ENCODE assay signal across 8 cellular contexts in the genomic region with DNA sequence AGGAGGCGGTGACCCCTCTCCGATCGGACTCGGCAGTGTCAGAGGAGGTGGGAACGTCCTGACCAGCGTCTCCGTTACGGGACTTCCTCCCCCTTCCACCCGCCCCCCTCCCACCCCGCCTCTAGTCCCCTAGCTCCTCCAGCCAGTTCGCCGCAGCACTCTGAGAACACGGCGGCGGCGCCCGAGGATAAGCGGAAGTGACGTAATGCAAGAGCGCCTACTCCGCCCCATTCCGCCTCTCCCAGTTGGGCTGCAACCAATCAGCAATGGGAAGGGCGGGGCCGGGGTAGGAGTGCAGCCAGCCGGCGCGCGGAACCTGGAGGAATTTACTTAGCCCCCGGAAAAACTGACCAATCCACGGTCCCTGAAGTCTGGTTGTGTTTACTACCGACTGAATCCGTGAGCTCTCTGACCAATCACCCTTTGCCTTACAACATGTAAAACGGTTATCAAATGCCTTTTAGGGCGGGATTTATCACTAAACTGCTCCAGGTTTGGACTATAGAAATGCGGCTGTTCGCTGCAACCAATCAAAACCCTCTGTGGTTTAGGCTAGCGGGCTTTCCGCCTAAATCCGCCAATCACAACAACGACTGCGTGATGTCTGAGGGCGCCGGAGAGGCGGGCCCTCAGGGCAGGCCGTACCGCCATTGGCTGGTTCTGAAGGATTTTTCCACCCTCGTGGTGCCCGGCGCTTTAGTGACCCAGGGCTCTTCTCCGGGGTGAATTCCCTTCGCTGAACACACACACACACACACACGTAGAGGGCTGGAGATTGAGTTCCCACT. TPM values are rescaled to one million over a fixed set of nuclear protein-coding genes. Genes with fewer than 3 reads are reported as not detected.
DNase-seq lines count a peak whose midpoint lies in the region; ATAC-seq lines count a peak whose summit lies in the region.

A gene with protein sequence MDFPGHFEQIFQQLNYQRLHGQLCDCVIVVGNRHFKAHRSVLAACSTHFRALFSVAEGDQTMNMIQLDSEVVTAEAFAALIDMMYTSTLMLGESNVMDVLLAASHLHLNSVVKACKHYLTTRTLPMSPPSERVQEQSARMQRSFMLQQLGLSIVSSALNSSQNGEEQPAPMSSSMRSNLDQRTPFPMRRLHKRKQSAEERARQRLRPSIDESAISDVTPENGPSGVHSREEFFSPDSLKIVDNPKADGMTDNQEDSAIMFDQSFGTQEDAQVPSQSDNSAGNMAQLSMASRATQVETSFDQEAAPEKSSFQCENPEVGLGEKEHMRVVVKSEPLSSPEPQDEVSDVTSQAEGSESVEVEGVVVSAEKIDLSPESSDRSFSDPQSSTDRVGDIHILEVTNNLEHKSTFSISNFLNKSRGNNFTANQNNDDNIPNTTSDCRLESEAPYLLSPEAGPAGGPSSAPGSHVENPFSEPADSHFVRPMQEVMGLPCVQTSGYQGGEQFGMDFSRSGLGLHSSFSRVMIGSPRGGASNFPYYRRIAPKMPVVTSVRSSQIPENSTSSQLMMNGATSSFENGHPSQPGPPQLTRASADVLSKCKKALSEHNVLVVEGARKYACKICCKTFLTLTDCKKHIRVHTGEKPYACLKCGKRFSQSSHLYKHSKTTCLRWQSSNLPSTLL (minus strand): TSS at position 202 of the 788 bp plus-strand sequence. CDS start 22,899 bp downstream, outside the sequence.

- no peaks in the 10 kb centered on the region for H3K27me3 Mint-ChIP-seq in activated T-helper 1 cell treated with anti-CD3 and anti-CD28 coated beads, Interleukin-12 subunit alpha, Interleukin-12 subunit beta, Interleukin-2, Interleukin-4 antibody, amounts not matched to agents 30 ng/mL and 10 ng/mL and 1 ng/mL, durations not matched to agents 14 hours and 24 hours and 36 hours (ENCODE audit: insufficient read depth)
- H3K27me3 Mint-ChIP-seq in naive B cell = no peaks in the 10 kb centered on the region
- no peaks in the 10 kb centered on the region for H3K27me3 Mint-ChIP-seq in stimulated activated memory B cell treated with anti-CD40 and anti-IgM and Interleukin-4, amounts not matched to agents 10 μg/mL and 1 μg/mL and 100 μg/mL, for 72 hours

- H3K36me3 Mint-ChIP-seq in activated T-helper 1 cell treated with anti-CD3 and anti-CD28 coated beads, Interleukin-12 subunit alpha, Interleukin-12 subunit beta, Interleukin-2, Interleukin-4 antibody, amounts not matched to agents 30 ng/mL and 10 ng/mL and 1 ng/mL, durations not matched to agents 14 hours and 24 hours and 36 hours (ENCODE audit: low read depth) = peaks cover 12% of the 10 kb centered on the region
- H3K36me3 Mint-ChIP-seq in naive B cell = no peaks in the 10 kb centered on the region
- H3K36me3 Mint-ChIP-seq in stimulated activated memory B cell treated with anti-CD40 and anti-IgM and Interleukin-4, amounts not matched to agents 10 μg/mL and 1 μg/mL and 100 μg/mL, for 72 hours = peaks cover 12% of the 10 kb centered on the region

- peak; percentile 99 for DNase-seq in DMS79 (lab: John Stamatoyannopoulos, UW)
- peak; percentile 100 for DNase-seq in Karpas-422
- peak; percentile 99 for DNase-seq in RKO (ENCODE audit: low spot score)
- peak; percentile 98 for DNase-seq in activated T-helper 1 cell treated with anti-CD3 and anti-CD28 coated beads, Interleukin-12 subunit alpha, Interleukin-12 subunit beta, Interleukin-2, Interleukin-4 antibody, amounts not matched to agents 30 ng/mL and 10 ng/mL and 1 ng/mL, durations not matched to agents 14 hours and 24 hours and 36 hours (ENCODE audit: low spot score)
- peak; percentile 100 for DNase-seq in fibroblast of gingiva (ENCODE audit: low read depth)
- DNase-seq in naive B cell = peak; percentile 99

- no peaks in the 10 kb centered on the region for H3K27me3 ChIP-seq in Karpas-422 (ENCODE audit: low read length)

- H4K20me1 ChIP-seq in Karpas-422 (ENCODE audit: insufficient read depth, low read depth, low read length) = no peaks in the 10 kb centered on the region

- H3K9me3 Mint-ChIP-seq in activated T-helper 1 cell treated with anti-CD3 and anti-CD28 coated beads, Interleukin-12 subunit alpha, Interleukin-12 subunit beta, Interleukin-2, Interleukin-4 antibody, amounts not matched to agents 30 ng/mL and 10 ng/mL and 1 ng/mL, durations not matched to agents 14 hours and 24 hours and 36 hours = no peaks in the 10 kb centered on the region
- H3K9me3 Mint-ChIP-seq in naive B cell = no peaks in the 10 kb centered on the region
- H3K9me3 Mint-ChIP-seq in stimulated activated memory B cell treated with anti-CD40 and anti-IgM and Interleukin-4, amounts not matched to agents 10 μg/mL and 1 μg/mL and 100 μg/mL, for 72 hours = no peaks in the 10 kb centered on the region

- H3K27ac Mint-ChIP-seq in activated T-helper 1 cell treated with anti-CD3 and anti-CD28 coated beads, Interleukin-12 subunit alpha, Interleukin-12 subunit beta, Interleukin-2, Interleukin-4 antibody, amounts not matched to agents 30 ng/mL and 10 ng/mL and 1 ng/mL, durations not matched to agents 14 hours and 24 hours and 36 hours = peak within 1 kb of the TSS; percentile 95
- H3K27ac Mint-ChIP-seq in naive B cell = peak within 1 kb of the TSS; percentile 99
- H3K27ac Mint-ChIP-seq in stimulated activated memory B cell treated with anti-CD40 and anti-IgM and Interleukin-4, amounts not matched to agents 10 μg/mL and 1 μg/mL and 100 μg/mL, for 72 hours = peak within 1 kb of the TSS; percentile 98

- H3K4me1 Mint-ChIP-seq in activated T-helper 1 cell treated with anti-CD3 and anti-CD28 coated beads, Interleukin-12 subunit alpha, Interleukin-12 subunit beta, Interleukin-2, Interleukin-4 antibody, amounts not matched to agents 30 ng/mL and 10 ng/mL and 1 ng/mL, durations not matched to agents 14 hours and 24 hours and 36 hours (ENCODE audit: low read depth) = peaks cover 47% of the 10 kb centered on the region
- peaks cover 24 to 50% (median 46%) of the 10 kb centered on the region in 3 donors for H3K4me1 Mint-ChIP-seq in naive B cell
- H3K4me1 Mint-ChIP-seq in stimulated activated memory B cell treated with anti-CD40 and anti-IgM and Interleukin-4, amounts not matched to agents 10 μg/mL and 1 μg/mL and 100 μg/mL, for 72 hours = peaks cover 39% of the 10 kb centered on the region

- peak within 1 kb of the TSS; percentile 97 for H3K4me3 Mint-ChIP-seq in activated T-helper 1 cell treated with anti-CD3 and anti-CD28 coated beads, Interleukin-12 subunit alpha, Interleukin-12 subunit beta, Interleukin-2, Interleukin-4 antibody, amounts not matched to agents 30 ng/mL and 10 ng/mL and 1 ng/mL, durations not matched to agents 14 hours and 24 hours and 36 hours
- H3K4me3 Mint-ChIP-seq in naive B cell = peak within 1 kb of the TSS; percentile 87 to 98 (median 96)
- peak within 1 kb of the TSS; percentile 87 for H3K4me3 Mint-ChIP-seq in stimulated activated memory B cell treated with anti-CD40 and anti-IgM and Interleukin-4, amounts not matched to agents 10 μg/mL and 1 μg/mL and 100 μg/mL, for 72 hours

- H3K9me3 ChIP-seq in Karpas-422 (ENCODE audit: low read length) = no peaks in the 10 kb centered on the region

- H3K4me2 ChIP-seq in Karpas-422 (ENCODE audit: low read depth, low read length, poor library complexity, severe bottlenecking) = peak within 1 kb of the TSS; percentile 91

- H3K79me2 ChIP-seq in Karpas-422 (ENCODE audit: low read length) = peaks cover 43% of the 10 kb centered on the region

- peak within 1 kb of the TSS; percentile 84 for H3K27ac ChIP-seq in Karpas-422 (ENCODE audit: low read length)

- peaks cover 5% of the 10 kb centered on the region; the same call in 1 of the 2 replicates for H3K36me3 ChIP-seq in Karpas-422 (ENCODE audit: insufficient read depth, low read length)

- intact Hi-C loops in activated T-helper 1 cell treated with anti-CD3 and anti-CD28 coated beads, Interleukin-12 subunit alpha, Interleukin-12 subunit beta, Interleukin-2, Interleukin-4 antibody, amounts not matched to agents 30 ng/mL and 10 ng/mL and 1 ng/mL, durations not matched to agents 14 hours and 24 hours and 36 hours (cut with micrococcal nuclease) = loop anchor here (1.0 to 10.0 kb wide), 12 partner anchors 20 to 1271 kb away; partner anchors contain the start of genes CLTA, MELK, POLR1E and SLC25A51

- peak within 1 kb of the TSS; percentile 84 for H3K9ac ChIP-seq in Karpas-422 (ENCODE audit: low read length)

- H3K4me3 ChIP-seq in Karpas-422 (ENCODE audit: low read length) = peak within 1 kb of the TSS; percentile 89

- H2AFZ ChIP-seq in Karpas-422 (ENCODE audit: low read length) = peak within 1 kb of the TSS; percentile 75; the same call in 1 of the 2 replicates

- H3K9me2 ChIP-seq in Karpas-422 (replicated peaks; ENCODE audit: insufficient read depth, low read length) = no peaks in the 10 kb centered on the region

- ATAC-seq in GM21825 (IDR thresholded peaks at IDR 0.05; ENCODE audit: unreplicated experiment) (peak; percentile 73), naive B cell (ENCODE audit: low read depth in 2 of 2) (peak; percentile 69 to 75)
- ATAC-seq in stimulated activated memory B cell treated with anti-CD40 and anti-IgM and Interleukin-4, amounts not matched to agents 10 μg/mL and 1 μg/mL and 100 μg/mL, for 72 hours = peak; percentile 92

- H3K4me1 ChIP-seq in Karpas-422 (ENCODE audit: low read length) = peaks cover 40% of the 10 kb centered on the region

RNA-seq across cellular contexts. Expression of the gene that starts here (rescaled TPM):
- 24.6 and 31.3 TPM in 2 replicates for total RNA-seq in Karpas-422 (2014; rRNA removed; shearing (Covaris generic); ENCODE audit: low replicate concordance)
- total RNA-seq in activated T-helper 1 cell treated with anti-CD3 and anti-CD28 coated beads, Interleukin-12 subunit alpha, Interleukin-12 subunit beta, Interleukin-2, Interleukin-4 antibody, amounts not matched to agents 30 ng/mL and 10 ng/mL and 1 ng/mL, durations not matched to agents 14 hours and 24 hours and 36 hours = 9.6 and 11.2 TPM in 2 replicates
- polyA plus RNA-seq in naive B cell (ENCODE audit: low read depth in 6 of 6) = 1 to 10 TPM; 1.1 to 2.8 (median 1.8) TPM

Comparison
In these comparisons a context has a peak if more than half of its experiments do, and no peak if none do; other contexts are left out.
1. Peak in every context shown above with its lines: DNase-seq, ATAC-seq, H3K4me3 ChIP-seq and H3K27ac ChIP-seq.